ENCODE assay signal across 31 cellular contexts in genomic region chr19:38517321-38517720, GRCh38.
"Had no signal": no experiment of that assay in that cellular context is flagged by ENCODE, and none has a peak within 500 bp of the region (broad histone marks: within the 10 kb centered on the region; RNA-seq: fewer than 3 reads in every experiment).

No MANE protein-coding gene starts in this region.

- H3K27ac Mint-ChIP-seq: natural killer cell, nephron, progenitor cell of endocrine pancreas, type B pancreatic cell had no signal

- H3K9me3 Mint-ChIP-seq: naive thymus-derived CD4-positive, alpha-beta T cell; natural killer cell; nephron; neural progenitor cell; stimulated activated naive CD8-positive, alpha-beta T cell treated with anti-CD3 and anti-CD28 coated beads, Interleukin-15, amount 100 ng/mL, for 72 hours; type B pancreatic cell had no signal

- H3K27me3 ChIP-seq: neural progenitor cell, ovary, right lobe of liver, sigmoid colon, suprapubic skin, testis, transverse colon, upper lobe of right lung, uterus had no signal

- H3K4me1 Mint-ChIP-seq: nephron had no signal

- H3K4me2 ChIP-seq: neural progenitor cell, smooth muscle cell had no signal

- DNase-seq: naive thymus-derived CD4-positive, alpha-beta T cell; natural killer cell; nucleus accumbens; ovary; retina; right cardiac atrium; right lobe of liver; sigmoid colon; spleen; stimulated activated CD4-positive, alpha-beta T cell treated with anti-CD3 and anti-CD28 coated beads, Interleukin-12 subunit alpha, Interleukin-12 subunit beta, amount 100 ng/mL, for 4 hours; stimulated activated CD4-positive, alpha-beta T cell treated with anti-CD3 and anti-CD28 coated beads, Interleukin-1b, Interleukin-23, amount 100 ng/mL, for 48 hours; stimulated activated CD4-positive, alpha-beta T cell treated with anti-CD3 and anti-CD28 coated beads, Interleukin-4, amount 100 ng/mL, for 1 hour; stimulated activated CD4-positive, alpha-beta T cell treated with anti-CD3 and anti-CD28 coated beads, Interleukin-4, amount 100 ng/mL, for 4 hours; stimulated activated CD8-positive, alpha-beta memory T cell treated with anti-CD3 and anti-CD28 coated beads, Interleukin-4, amount 100 ng/mL, for 48 hours; stimulated activated naive CD4-positive, alpha-beta T cell; stimulated activated naive CD8-positive, alpha-beta T cell treated with anti-CD3 and anti-CD28 coated beads, Interleukin-15, amount 100 ng/mL, for 72 hours; stimulated activated naive CD8-positive, alpha-beta T cell treated with anti-CD3 and anti-CD28 coated beads, Interleukin-15, Interleukin-2, amounts not matched to agents 100 U/mL and 50 U/mL, for 24 hours; substantia nigra; testis; tibial artery; transverse colon; upper lobe of right lung; uterus had no signal

- H3K9ac ChIP-seq: neural progenitor cell, parathyroid adenoma had no signal

- ATAC-seq: naive thymus-derived CD4-positive, alpha-beta T cell; natural killer cell; right cardiac atrium; right lobe of liver; stimulated activated naive CD8-positive, alpha-beta T cell treated with anti-CD3 and anti-CD28 coated beads, Interleukin-15, amount 100 ng/mL, for 72 hours; stimulated activated naive CD8-positive, alpha-beta T cell treated with anti-CD3 and anti-CD28 coated beads, Interleukin-15, Interleukin-2, amounts not matched to agents 100 U/mL and 50 U/mL, for 24 hours; upper lobe of right lung had no signal

- H2AFZ ChIP-seq: neural progenitor cell, parathyroid adenoma had no signal

- H3K4me1 ChIP-seq: neural progenitor cell, right lobe of liver, testis, upper lobe of right lung, uterus had no signal

- H3K36me3 ChIP-seq: neural progenitor cell, neutrophil, ovary, right lobe of liver, sigmoid colon, spleen, suprapubic skin, tibial artery, transverse colon, upper lobe of right lung, uterus had no signal

- H3K4me3 ChIP-seq: neural progenitor cell, ovary, right lobe of liver, sigmoid colon, smooth muscle cell, spleen, suprapubic skin, testis, tibial artery, transverse colon, upper lobe of right lung, uterus had no signal

- H3K4me3 Mint-ChIP-seq: naive thymus-derived CD4-positive, alpha-beta T cell; natural killer cell; nephron; neural progenitor cell; stimulated activated naive CD8-positive, alpha-beta T cell treated with anti-CD3 and anti-CD28 coated beads, Interleukin-15, amount 100 ng/mL, for 72 hours; type B pancreatic cell had no signal

- H3K27me3 Mint-ChIP-seq: progenitor cell of endocrine pancreas, type B pancreatic cell had no signal

- H3K79me2 ChIP-seq: parathyroid adenoma had no signal

- H3K36me3 Mint-ChIP-seq: naive thymus-derived CD4-positive, alpha-beta T cell; natural killer cell; neural progenitor cell; type B pancreatic cell had no signal

- H3K27ac ChIP-seq: neural progenitor cell, neutrophil, ovary, parathyroid adenoma, right lobe of liver, sigmoid colon, spleen, suprapubic skin, testis, tibial artery, transverse colon, upper lobe of right lung, uterus had no signal

- H3K9me3 ChIP-seq: neutrophil, ovary, right lobe of liver, sigmoid colon, spleen, suprapubic skin, testis, tibial artery, transverse colon, upper lobe of right lung, uterus had no signal
